In genomic region chr3:96266395-96267187, GRCh38 we compare ENCODE assay signal across 22 cellular contexts.
DNase-seq lines count a peak whose midpoint lies in the region; ATAC-seq, FAIRE-seq and TF ChIP-seq lines count a peak whose summit lies in the region.
"Had no signal": no experiment of that assay in that cellular context is flagged by ENCODE, and none has a peak within 500 bp of the region (broad histone marks: within the 10 kb centered on the region; RNA-seq: fewer than 3 reads in every experiment).

No MANE protein-coding gene starts in this region.

- H3K9me3 ChIP-seq in endothelial cell of umbilical vein (replicated peaks; ENCODE audit: control insufficient read depth, insufficient read depth, low read length), result no peaks in the 10 kb centered on the region
- H3K9me3 ChIP-seq: A549, upper lobe of left lung had no signal

- H3K36me3 ChIP-seq in endothelial cell of umbilical vein (ENCODE audit: control insufficient read depth in 2 of 2, extremely low read depth in 1 of 2, insufficient read depth in 2 of 2, low read length in 2 of 2), result no peaks in the 10 kb centered on the region
- H3K36me3 ChIP-seq: upper lobe of left lung had no signal

- no peak for ATAC-seq in HG03025 (IDR thresholded peaks at IDR 0.05; ENCODE audit: low FRiP score, unreplicated experiment)
- ATAC-seq: activated CD4-positive, CD25-positive, alpha-beta regulatory T cell treated with anti-CD3 and anti-CD28 coated beads, Interleukin-2, amount 50 U/mL, for 24 hours; activated CD8-positive, alpha-beta memory T cell treated with anti-CD3 and anti-CD28 coated beads, Interleukin-2, amount 10 ng/mL, durations not matched to agents 7 days and 5 days; K562; stimulated activated memory B cell treated with anti-CD40 and anti-IgM and Interleukin-4, amounts not matched to agents 10 μg/mL and 1 μg/mL and 100 μg/mL, for 72 hours had no signal

- peak overlapping the region; percentile 84 for H3K27ac ChIP-seq in endothelial cell of umbilical vein (ENCODE audit: insufficient read depth, low read depth, low read length)
- H3K27ac ChIP-seq: A549, upper lobe of left lung had no signal

- H3K9ac ChIP-seq in endothelial cell of umbilical vein (replicated peaks; ENCODE audit: extremely low read depth, insufficient read depth, low read length), result peak overlapping the region; percentile 73

- CTCF ChIA-PET in endothelial cell of umbilical vein (lab: Charles Lee), result no interaction called here

- no peaks in the 10 kb centered on the region for H3K9me1 ChIP-seq in endothelial cell of umbilical vein (replicated peaks; ENCODE audit: control insufficient read depth, extremely low read depth, insufficient read depth, low read length)

- intact Hi-C loops in endothelial cell of umbilical vein (cut with micrococcal nuclease), result loop anchor here (1.0 to 2.0 kb wide), 4 partner anchors 40 to 343 kb away; no protein-coding TSS in a partner anchor

- POLR2A ChIA-PET in endothelial cell of umbilical vein (lab: Charles Lee), result no interaction called here

- no TSS peak for BruUV-seq in endothelial cell of umbilical vein (replicated peaks; lab: Mats Ljungman, UMichigan)

- no peak for TF ChIP-seq POLR2A in endothelial cell of umbilical vein (IDR thresholded peaks at IDR 0.05; ENCODE audit: low read depth, low read length)

- H3K27me3 ChIP-seq in endothelial cell of umbilical vein (ENCODE audit: control insufficient read depth in 2 of 2, insufficient read depth in 2 of 2, low read length in 2 of 2), result no peaks in the 10 kb centered on the region
- H3K27me3 ChIP-seq: upper lobe of left lung had no signal

- dilution Hi-C loops in endothelial cell of umbilical vein (cut with MboI; ENCODE audit: extremely low pct_ligation_motif_present, low sequenced_read_pairs), result no loop called here

- TF ChIP-seq CTCF in endothelial cell of umbilical vein (IDR thresholded peaks at IDR 0.05; ENCODE audit: extremely low read depth in 1 of 2, insufficient read depth in 1 of 2, low read depth in 1 of 2, low read length in 2 of 2), result no peak

- no peaks in the 10 kb centered on the region for H4K20me1 ChIP-seq in endothelial cell of umbilical vein (replicated peaks; ENCODE audit: control insufficient read depth, extremely low read depth, insufficient read depth, low read length)

- DNase-seq in A172 (ENCODE audit: low spot score) (peak; percentile 19), NCI-H226 (peak; percentile 90), endothelial cell of umbilical vein (ENCODE audit: low read depth, low spot score) (peak; percentile 81), kidney tubule cell (ENCODE audit: low spot score) (peak; percentile 49), hippocampal formation (lab: John Stamatoyannopoulos, UW) (no peak), putamen (ENCODE audit: low spot score) (no peak), NCI-H446 treated with DMSO at 0.1 percent for 48 hours (lab: John Stamatoyannopoulos, UW) (no peak)
- DNase-seq: activated CD8-positive, alpha-beta memory T cell treated with anti-CD3 and anti-CD28 coated beads, Interleukin-2, amount 10 ng/mL, durations not matched to agents 7 days and 5 days; activated gamma-delta T cell; CD4-positive, CD25-positive, alpha-beta regulatory T cell; effector CD4-positive, alpha-beta T cell; H7; midbrain; NCI-H1417; SIG-M5; upper lobe of left lung had no signal

- H3K4me2 ChIP-seq in endothelial cell of umbilical vein (ENCODE audit: insufficient read depth, low read length), result peak overlapping the region; percentile 87
- H3K4me2 ChIP-seq: A549 had no signal

- no peaks in the 10 kb centered on the region for H3K79me2 ChIP-seq in endothelial cell of umbilical vein (ENCODE audit: control insufficient read depth, insufficient read depth, low read length)

- FAIRE-seq in endothelial cell of umbilical vein (lab: Jason Lieb, UNC), result peak; percentile 64
- FAIRE-seq: A549, frontal cortex, K562 had no signal

- H3K4me3 ChIP-seq in endothelial cell of umbilical vein (replicated peaks in 1 of 3; ENCODE audit: insufficient read depth in 1 of 3, low read depth in 1 of 3, low read length in 3 of 3), result no peak overlapping the region
- H3K4me3 ChIP-seq: A549, K562, upper lobe of left lung had no signal

- no peak overlapping the region for H2AFZ ChIP-seq in endothelial cell of umbilical vein (ENCODE audit: low read depth, low read length)

- H3K4me1 ChIP-seq in endothelial cell of umbilical vein (ENCODE audit: control insufficient read depth, extremely low read depth, insufficient read depth, low read length), result peaks cover 41% of the 10 kb centered on the region
- H3K4me1 ChIP-seq: A549, upper lobe of left lung had no signal

TF ChIP-seq in endothelial cell of umbilical vein, 7 proteins besides CTCF, POLR2A, EP300 and RAD21:
- TF ChIP-seq FOS (IDR thresholded peaks at IDR 0.05; ENCODE audit: borderline replicate concordance, insufficient read depth, low read length), result peak; percentile 74
- no peak for TF ChIP-seq POLR2AphosphoS5 (IDR thresholded peaks at IDR 0.05; ENCODE audit: insufficient read depth, low read depth, low read length)
- peak; percentile 89 for TF ChIP-seq GATA2 (IDR thresholded peaks at IDR 0.05; ENCODE audit: insufficient read depth, insufficient read length, low read depth, low read length)
- peak; percentile 74 for TF ChIP-seq JUN (IDR thresholded peaks at IDR 0.05; ENCODE audit: borderline replicate concordance, insufficient read depth, insufficient read length, low read depth)
- no peak for TF ChIP-seq MYC (IDR thresholded peaks at IDR 0.05; ENCODE audit: low read depth, low read length)
- no peak for TF ChIP-seq EZH2 (IDR thresholded peaks at IDR 0.05; ENCODE audit: borderline replicate concordance, low read depth, low read length, severe bottlenecking)
- TF ChIP-seq MAX (IDR thresholded peaks at IDR 0.05; ENCODE audit: insufficient read depth, insufficient read length), result no peak
TF ChIP-seq in endothelial cell of umbilical vein: peak in this region for 3.

Comparison
In these comparisons a context has a peak if more than half of its experiments do, and no peak if none do; other contexts are left out.
1. DNase-seq: peak in A172 (single experiment), NCI-H226 (single experiment), endothelial cell of umbilical vein (single experiment) and kidney tubule cell (single experiment); none in hippocampal formation (0 of 2), putamen (single experiment) and NCI-H446 treated with DMSO at 0.1 percent for 48 hours (single experiment).